18 cellular contexts compared by ENCODE assay signal in genomic region chr3:170436697-170437096, GRCh38. TPM values are rescaled to one million over a fixed set of nuclear protein-coding genes. Genes with fewer than 3 reads are reported as not detected.
DNase-seq lines count a peak whose midpoint lies in the region; ATAC-seq lines count a peak whose summit lies in the region.
"Had no signal": no experiment of that assay in that cellular context is flagged by ENCODE, and none has a peak within 500 bp of the region (broad histone marks: within the 10 kb centered on the region; RNA-seq: fewer than 3 reads in every experiment).

No MANE protein-coding gene starts in this region.

- ATAC-seq in activated naive CD8-positive, alpha-beta T cell treated with anti-CD3 and anti-CD28 coated beads, Interleukin-2, amount 50 U/mL, for 24 hours: peak; percentile 51
- ATAC-seq in GM18858 (IDR thresholded peaks at IDR 0.05; ENCODE audit: unreplicated experiment): no peak
- ATAC-seq: GM23338 had no signal

- no peak overlapping the region for H3K4me3 Mint-ChIP-seq in activated naive CD8-positive, alpha-beta T cell treated with anti-CD3 and anti-CD28 coated beads, Interleukin-2, amount 50 U/mL, for 24 hours
- no peak overlapping the region for H3K4me3 Mint-ChIP-seq in activated naive CD8-positive, alpha-beta T cell treated with anti-CD3 and anti-CD28 coated beads for 36 hours
- H3K4me3 Mint-ChIP-seq: CD14-positive monocyte; CD4-positive, alpha-beta memory T cell; GM23338 had no signal

- H3K4me1 Mint-ChIP-seq in activated naive CD8-positive, alpha-beta T cell treated with anti-CD3 and anti-CD28 coated beads, Interleukin-2, amount 50 U/mL, for 24 hours: peaks cover 25% of the 10 kb centered on the region
- peaks cover 23% of the 10 kb centered on the region for H3K4me1 Mint-ChIP-seq in activated naive CD8-positive, alpha-beta T cell treated with anti-CD3 and anti-CD28 coated beads for 36 hours
- H3K4me1 Mint-ChIP-seq: CD14-positive monocyte; CD4-positive, alpha-beta memory T cell had no signal

- DNase-seq in activated naive CD8-positive, alpha-beta T cell treated with anti-CD3 and anti-CD28 coated beads, Interleukin-2, amount 50 U/mL, for 24 hours: no peak
- no peak for DNase-seq in activated naive CD8-positive, alpha-beta T cell treated with anti-CD3 and anti-CD28 coated beads for 36 hours
- DNase-seq in globus pallidus (ENCODE audit: low spot score): peak; percentile 62
- peak; percentile 70 for DNase-seq in pons (ENCODE audit: low spot score)
- DNase-seq in RPMI8226: no peak
- no peak for DNase-seq in foreskin melanocyte
- DNase-seq in NK-92 treated with Interleukin-12 subunit alpha and Interleukin-12 subunit beta, amount 100 ng/mL, for 24 hours (lab: John Stamatoyannopoulos, UW): no peak
- DNase-seq: 8988T; CD4-positive, alpha-beta memory T cell; DMS153; DMS79; GDM1; HCEC 1CT had no signal

- no peaks in the 10 kb centered on the region for H3K36me3 Mint-ChIP-seq in activated naive CD8-positive, alpha-beta T cell treated with anti-CD3 and anti-CD28 coated beads, Interleukin-2, amount 50 U/mL, for 24 hours (ENCODE audit: low read depth)
- no peaks in the 10 kb centered on the region for H3K36me3 Mint-ChIP-seq in activated naive CD8-positive, alpha-beta T cell treated with anti-CD3 and anti-CD28 coated beads for 36 hours
- H3K36me3 Mint-ChIP-seq: CD14-positive monocyte; CD4-positive, alpha-beta memory T cell had no signal

- H3K27ac Mint-ChIP-seq in activated naive CD8-positive, alpha-beta T cell treated with anti-CD3 and anti-CD28 coated beads, Interleukin-2, amount 50 U/mL, for 24 hours: no peak overlapping the region
- no peak overlapping the region for H3K27ac Mint-ChIP-seq in activated naive CD8-positive, alpha-beta T cell treated with anti-CD3 and anti-CD28 coated beads for 36 hours
- H3K27ac Mint-ChIP-seq: CD14-positive monocyte; CD4-positive, alpha-beta memory T cell; GM23338 had no signal

- no peaks in the 10 kb centered on the region for H3K9me3 Mint-ChIP-seq in activated naive CD8-positive, alpha-beta T cell treated with anti-CD3 and anti-CD28 coated beads, Interleukin-2, amount 50 U/mL, for 24 hours
- no peaks in the 10 kb centered on the region for H3K9me3 Mint-ChIP-seq in activated naive CD8-positive, alpha-beta T cell treated with anti-CD3 and anti-CD28 coated beads for 36 hours
- H3K9me3 Mint-ChIP-seq: CD4-positive, alpha-beta memory T cell; GM23338 had no signal

- peaks cover 8% of the 10 kb centered on the region for H3K27me3 Mint-ChIP-seq in activated naive CD8-positive, alpha-beta T cell treated with anti-CD3 and anti-CD28 coated beads, Interleukin-2, amount 50 U/mL, for 24 hours
- H3K27me3 Mint-ChIP-seq in activated naive CD8-positive, alpha-beta T cell treated with anti-CD3 and anti-CD28 coated beads for 36 hours: peaks cover 29% of the 10 kb centered on the region

RNA-seq across cellular contexts. Expression of gene CLDN11, which starts 18.0 kb away (rescaled TPM):
- total RNA-seq in activated naive CD8-positive, alpha-beta T cell treated with anti-CD3 and anti-CD28 coated beads for 36 hours: not detected
- total RNA-seq: A673, HT1080 had no signal

Comparison
In these comparisons a context has a peak if more than half of its experiments do, and no peak if none do; other contexts are left out.
1. DNase-seq: peak in globus pallidus (single experiment) and pons (single experiment); none in activated naive CD8-positive, alpha-beta T cell treated with anti-CD3 and anti-CD28 coated beads, Interleukin-2, amount 50 U/mL, for 24 hours (single experiment), activated naive CD8-positive, alpha-beta T cell treated with anti-CD3 and anti-CD28 coated beads for 36 hours (single experiment), RPMI8226 (single experiment), foreskin melanocyte (single experiment) and NK-92 treated with Interleukin-12 subunit alpha and Interleukin-12 subunit beta, amount 100 ng/mL, for 24 hours (single experiment).